ENCODE assay signal across 8 cellular contexts in the genomic region with DNA sequence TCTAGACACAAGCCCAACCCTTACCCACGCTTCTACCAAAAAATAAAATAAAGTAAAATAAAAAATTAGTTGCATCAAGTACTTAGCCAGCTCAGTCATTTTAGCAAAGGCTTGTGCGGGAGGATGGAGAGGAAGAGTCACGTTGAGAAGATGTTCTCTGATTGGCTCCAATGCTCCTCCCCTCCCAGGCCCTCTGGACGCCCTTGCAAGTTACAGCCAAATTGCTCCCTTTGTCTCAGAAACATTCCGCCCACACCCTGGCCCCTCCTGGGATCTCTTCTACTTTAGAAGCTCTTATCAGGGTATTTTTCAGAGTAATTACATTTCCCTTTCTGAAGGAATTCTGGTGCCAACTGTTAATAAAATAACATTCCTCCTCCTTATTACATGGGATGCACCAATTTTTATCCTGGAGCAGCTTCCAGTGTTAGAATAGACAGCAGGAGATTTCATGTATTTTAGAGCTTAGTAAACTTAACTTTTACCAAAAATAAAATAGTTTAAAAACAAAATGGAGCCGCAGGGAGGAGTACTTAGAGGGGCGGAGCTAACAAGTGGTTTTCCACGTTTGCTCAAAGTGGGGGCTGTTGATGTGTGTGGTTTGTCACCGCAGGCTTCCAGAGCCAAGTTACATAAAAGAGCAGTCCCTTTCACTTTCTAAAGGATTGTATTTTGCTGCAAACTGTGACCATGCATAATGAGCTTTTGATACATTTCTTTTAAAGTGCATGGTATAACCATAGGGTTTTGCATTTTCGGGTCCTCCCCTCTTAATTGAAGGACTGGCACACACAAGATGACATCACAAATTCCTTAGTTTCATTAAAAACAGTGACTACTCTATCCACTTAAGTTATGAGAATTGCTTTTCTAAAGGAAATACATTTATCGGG.
DNase-seq lines count a peak whose midpoint lies in the region; ATAC-seq and TF ChIP-seq lines count a peak whose summit lies in the region.

No MANE protein-coding gene starts in this region.

- TF ChIP-seq POLR2A in heart left ventricle (IDR thresholded peaks at IDR 0.05): no peak

- H3F3A ChIP-seq in smooth muscle cell (ENCODE audit: low read depth): no peaks in the 10 kb centered on the region

- no peaks in the 10 kb centered on the region for H3K79me2 ChIP-seq in smooth muscle cell (ENCODE audit: low read depth)

- peak overlapping the region; percentile 78 for H2AFZ ChIP-seq in smooth muscle cell (ENCODE audit: low read depth)

- peak overlapping the region in 9 of 12 donors; percentile 4 to 52 (median 40) for H3K4me3 ChIP-seq in heart left ventricle
- H3K4me3 ChIP-seq in smooth muscle cell: no peak overlapping the region

- ATAC-seq in GM21723 (IDR thresholded peaks at IDR 0.05; ENCODE audit: unreplicated experiment) (peak; percentile 65), heart left ventricle (peak; percentile 89 to 97 (median 94)), HG03521 (IDR thresholded peaks at IDR 0.05; ENCODE audit: unreplicated experiment) (no peak)

- peak overlapping the region; percentile 63 for H3K4me2 ChIP-seq in smooth muscle cell

- WGBS in heart left ventricle, 4 donors: 25 to 27% (median 26%) methylated on average over 11 of the region's 11 CpGs
- WGBS in smooth muscle cell (ENCODE audit: low lambda C conversion rate): 55% methylated on average over 11 of the region's 11 CpGs

- H3K4me1 ChIP-seq in heart left ventricle (peaks cover 0 to 24% (median 9%) of the 10 kb centered on the region in 12 donors), smooth muscle cell (ENCODE audit: low read depth) (peaks cover 10% of the 10 kb centered on the region)

- H3K27ac ChIP-seq in heart left ventricle (peak overlapping the region; percentile 26 to 86 (median 76)), smooth muscle cell (ENCODE audit: low read depth) (no peak overlapping the region)

- no peaks in the 10 kb centered on the region for H4K20me1 ChIP-seq in smooth muscle cell (ENCODE audit: low read depth)

- intact Hi-C loops in heart left ventricle (cut with DNase I): loop anchor here in 6 of 10 donors (1.0 to 10.0 kb wide), 4 partner anchors 66 to 174 kb away; a partner anchor contains a TSS

- no peak overlapping the region for H3K9ac ChIP-seq in smooth muscle cell (ENCODE audit: low read depth)

- H3K27me3 ChIP-seq in heart left ventricle: no peaks in the 10 kb centered on the region
- H3K27me3 ChIP-seq in smooth muscle cell (ENCODE audit: low read depth): no peaks in the 10 kb centered on the region

- peak; percentile 78 for DNase-seq in NCI-H345 (lab: John Stamatoyannopoulos, UW)
- DNase-seq in activated T-helper 1 cell treated with Interleukin-2 at 50 U/mL for 16 hours (ENCODE audit: low read depth): peak; percentile 12
- DNase-seq in heart left ventricle: peak; percentile 76 to 83 (median 81)
- DNase-seq in smooth muscle cell (lab: John Stamatoyannopoulos, UW; ENCODE audit: unreplicated experiment): no peak
- DNase-seq in NCI-H2081 treated with DMSO at 0.1 percent for 48 hours (lab: John Stamatoyannopoulos, UW): no peak
- DNase-seq in HuH-7.5 (ENCODE audit: low spot score): no peak

- TF ChIP-seq CTCF in heart left ventricle (IDR thresholded peaks at IDR 0.05): no peak
- TF ChIP-seq CTCF in smooth muscle cell (IDR thresholded peaks at IDR 0.05; ENCODE audit: borderline replicate concordance, insufficient read depth, poor library complexity, severe bottlenecking): no peak

- H3K9me3 ChIP-seq in heart left ventricle: no peaks in the 10 kb centered on the region
- H3K9me3 ChIP-seq in smooth muscle cell (replicated peaks; ENCODE audit: low read depth): no peaks in the 10 kb centered on the region

- no peaks in the 10 kb centered on the region for H3K36me3 ChIP-seq in heart left ventricle
- H3K36me3 ChIP-seq in smooth muscle cell (ENCODE audit: low read depth): no peaks in the 10 kb centered on the region

Comparison
In these comparisons a context has a peak if more than half of its experiments do, and no peak if none do; other contexts are left out.
1. DNase-seq: peak in NCI-H345 (single experiment), activated T-helper 1 cell treated with Interleukin-2 at 50 U/mL for 16 hours (single experiment) and heart left ventricle (5 of 5); none in smooth muscle cell (single experiment), NCI-H2081 treated with DMSO at 0.1 percent for 48 hours (single experiment) and HuH-7.5 (single experiment).